In genomic region chr19:17394891-17395415, GRCh38 we compare ENCODE assay signal across 6 cellular contexts. TPM values are rescaled to one million over a fixed set of nuclear protein-coding genes. Genes with fewer than 3 reads are reported as not detected.
DNase-seq lines count a peak whose midpoint lies in the region; ATAC-seq and TF ChIP-seq lines count a peak whose summit lies in the region.

No MANE protein-coding gene starts in this region.

- DNase-seq in AG10803 (ENCODE audit: low read depth) (peak; percentile 60), LoVo (ENCODE audit: low spot score) (peak; percentile 27), right atrium auricular region (ENCODE audit: low spot score) (no peak)
- DNase-seq in activated CD8-positive, alpha-beta memory T cell treated with anti-CD3 and anti-CD28 coated beads for 24 hours: peak; percentile 83
- peak; percentile 51 for DNase-seq in stimulated activated naive B cell treated with anti-CD40 and anti-IgM and Interleukin-4, amounts not matched to agents 10 μg/mL and 1 μg/mL and 100 μg/mL, for 72 hours

- peak overlapping the region; percentile 14 to 46 for H3K4me3 Mint-ChIP-seq in stimulated activated naive B cell treated with anti-CD40 and anti-IgM and Interleukin-4, amounts not matched to agents 10 μg/mL and 1 μg/mL and 100 μg/mL, for 72 hours

- TF ChIP-seq CTCF in AG10803 (conservative IDR thresholded peaks at IDR 0.05; ENCODE audit: low read length) (peak; percentile 72), right atrium auricular region (IDR thresholded peaks at IDR 0.05) (peak; percentile 17 to 67)

- H3K4me1 ChIP-seq in right atrium auricular region: peaks cover 0 to 29% of the 10 kb centered on the region in 2 donors

- H3K36me3 ChIP-seq in right atrium auricular region: no peaks in the 10 kb centered on the region

- H3K4me3 ChIP-seq in AG10803 (ENCODE audit: low read length) (no peak overlapping the region), right atrium auricular region (no peak overlapping the region)

- no peak overlapping the region for H3K27ac ChIP-seq in right atrium auricular region

- H3K27ac Mint-ChIP-seq in stimulated activated naive B cell treated with anti-CD40 and anti-IgM and Interleukin-4, amounts not matched to agents 10 μg/mL and 1 μg/mL and 100 μg/mL, for 72 hours: peak overlapping the region; percentile 61

- H3K9me3 ChIP-seq in right atrium auricular region: peaks cover 0 to under 1% of the 10 kb centered on the region in 2 donors

- H3K27me3 ChIP-seq in right atrium auricular region: no peaks in the 10 kb centered on the region

- H3K36me3 Mint-ChIP-seq in stimulated activated naive B cell treated with anti-CD40 and anti-IgM and Interleukin-4, amounts not matched to agents 10 μg/mL and 1 μg/mL and 100 μg/mL, for 72 hours: peaks cover 8 to 23% of the 10 kb centered on the region in 2 donors

- no peaks in the 10 kb centered on the region for H3K9me3 Mint-ChIP-seq in stimulated activated naive B cell treated with anti-CD40 and anti-IgM and Interleukin-4, amounts not matched to agents 10 μg/mL and 1 μg/mL and 100 μg/mL, for 72 hours

- ATAC-seq in stimulated activated naive B cell treated with anti-CD40 and anti-IgM and Interleukin-4, amounts not matched to agents 10 μg/mL and 1 μg/mL and 100 μg/mL, for 72 hours (replicated peaks): peak; percentile 22 to 30
- ATAC-seq in HG02642 (IDR thresholded peaks at IDR 0.05; ENCODE audit: poor library complexity, unreplicated experiment): no peak

- H3K27me3 Mint-ChIP-seq in stimulated activated naive B cell treated with anti-CD40 and anti-IgM and Interleukin-4, amounts not matched to agents 10 μg/mL and 1 μg/mL and 100 μg/mL, for 72 hours: peaks cover 4 to 6% of the 10 kb centered on the region in 2 donors

- H3K4me1 Mint-ChIP-seq in stimulated activated naive B cell treated with anti-CD40 and anti-IgM and Interleukin-4, amounts not matched to agents 10 μg/mL and 1 μg/mL and 100 μg/mL, for 72 hours: peaks cover 21 to 28% of the 10 kb centered on the region in 2 donors

RNA-seq across cellular contexts. Expression of gene CCDC194, which starts 1.0 kb away (rescaled TPM):
- not detected for total RNA-seq in right atrium auricular region

RNA-seq across cellular contexts. Expression of gene BST2, which starts 10.5 kb away (rescaled TPM):
- total RNA-seq in right atrium auricular region: 10 to 100 TPM; 32.1 to 35.3 TPM

RNA-seq across cellular contexts. Expression of gene PLVAP, which starts 17.8 kb away (rescaled TPM):
- total RNA-seq in right atrium auricular region: 10 to 100 TPM; 48.3 to 83.7 TPM

RNA-seq across cellular contexts. Expression of gene MVB12A, which starts 24.9 kb away (rescaled TPM):
- 10 to 100 TPM; 24.8 to 39.0 TPM for total RNA-seq in right atrium auricular region

RNA-seq across cellular contexts. Expression of gene TMEM221, which starts 53.5 kb away (rescaled TPM):
- total RNA-seq in right atrium auricular region: under 1 TPM; 0.30 to 0.51 TPM
